Comparison of ENCODE assay signal across 23 cellular contexts in genomic region chr14:51883232-51883631, GRCh38. TPM values are rescaled to one million over a fixed set of nuclear protein-coding genes. Genes with fewer than 3 reads are reported as not detected.
A peak's percentile ranks its signal among the peaks of the same experiment; 100 is the strongest.
DNase-seq lines count a peak whose midpoint lies in the region; ATAC-seq and TF ChIP-seq lines count a peak whose summit lies in the region.
"Had no signal": no experiment of that assay in that cellular context is flagged by ENCODE, and none has a peak within 500 bp of the region (broad histone marks: within the 10 kb centered on the region; RNA-seq: fewer than 3 reads in every experiment).

No MANE protein-coding gene starts in this region.

- peaks cover 89% of the 10 kb centered on the region for H3K79me2 ChIP-seq in Loucy (ENCODE audit: insufficient read depth, low read length)

- H3K9ac ChIP-seq in Loucy (ENCODE audit: low read depth, low read length, poor library complexity, severe bottlenecking) = no peak overlapping the region

- no peak for TF ChIP-seq CTCF in Loucy (conservative IDR thresholded peaks at IDR 0.05; ENCODE audit: low read length)
- no peak for TF ChIP-seq CTCF in neutrophil (IDR thresholded peaks at IDR 0.05)
- TF ChIP-seq CTCF in adrenal gland (IDR thresholded peaks at IDR 0.05) = no peak

- H3K27me3 Mint-ChIP-seq in activated T-cell treated with anti-CD3 and anti-CD28 coated beads, Interleukin-2, amount 50 U/mL, for 72 hours (ENCODE audit: low read depth) = no peaks in the 10 kb centered on the region
- no peaks in the 10 kb centered on the region for H3K27me3 Mint-ChIP-seq in activated naive CD8-positive, alpha-beta T cell
- H3K27me3 Mint-ChIP-seq: stimulated activated naive B cell treated with anti-CD40 and anti-IgM and Interleukin-4, amounts not matched to agents 10 μg/mL and 1 μg/mL and 100 μg/mL, for 72 hours had no signal

- WGBS in adrenal gland, 4 donors = 78 to 83% (median 82%) methylated on average over 2 of the region's 2 CpGs

- H3K4me3 ChIP-seq in Loucy (ENCODE audit: low read length, poor library complexity, severe bottlenecking) (no peak overlapping the region), neutrophil (ENCODE audit: low read depth in 1 of 2, low read length in 1 of 2) (peak overlapping the region in 1 of 2 experiments; percentile 54), adrenal gland (no peak overlapping the region)
- H3K4me3 ChIP-seq: tibial artery had no signal

- TF ChIP-seq POLR2A in adrenal gland (IDR thresholded peaks at IDR 0.05) = no peak

- peaks cover 72% of the 10 kb centered on the region for H4K20me1 ChIP-seq in Loucy (ENCODE audit: insufficient read depth, low read length, poor library complexity, severe bottlenecking)

- no peak overlapping the region for H2AFZ ChIP-seq in Loucy (ENCODE audit: low read length)

- intact Hi-C loops in adrenal gland (cut with DNase I) = no loop called here

- H3K36me3 Mint-ChIP-seq in activated T-cell treated with anti-CD3 and anti-CD28 coated beads, Interleukin-2, amount 50 U/mL, for 72 hours (ENCODE audit: insufficient read depth in 2 of 2) = peaks cover 8 to 32% of the 10 kb centered on the region in 2 donors
- peaks cover 38% of the 10 kb centered on the region for H3K36me3 Mint-ChIP-seq in activated naive CD8-positive, alpha-beta T cell
- H3K36me3 Mint-ChIP-seq: WTC11 had no signal

- no peak for DNase-seq in activated T-cell treated with anti-CD3 and anti-CD28 coated beads, Interleukin-2, amount 50 U/mL, for 72 hours
- no peak for DNase-seq in activated T-cell treated with anti-CD3 and anti-CD28 coated beads, Interleukin-2, amount 50 U/mL, for 1 hour
- no peak for DNase-seq in DMS53 (lab: John Stamatoyannopoulos, UW)
- no peak for DNase-seq in adrenal gland
- DNase-seq in stimulated activated CD4-positive, alpha-beta T cell treated with anti-CD3 and anti-CD28 coated beads, Interleukin-2, amount 100 ng/mL, for 24 hours = no peak
- DNase-seq: activated naive CD4-positive, alpha-beta T cell treated with anti-CD3 and anti-CD28 coated beads, Interleukin-2, amount 50 U/mL, for 16 hours; DMS79 treated with DMSO at 0.1 percent for 48 hours; endodermal cell; H9; NCI-H1048; NCI-H1930; NCI-H226; NCI-H82; nephron progenitor cell; PC-3; SHP77 treated with DMSO at 0.1 percent for 48 hours; stimulated activated naive B cell treated with anti-CD40 and anti-IgM and Interleukin-4, amounts not matched to agents 10 μg/mL and 1 μg/mL and 100 μg/mL, for 72 hours; tibial artery had no signal

- peak overlapping the region; percentile 60 for H3K4me2 ChIP-seq in Loucy (ENCODE audit: low read depth, low read length, poor library complexity, severe bottlenecking)

- H3K9me3 Mint-ChIP-seq in activated T-cell treated with anti-CD3 and anti-CD28 coated beads, Interleukin-2, amount 50 U/mL, for 72 hours = no peaks in the 10 kb centered on the region
- no peaks in the 10 kb centered on the region for H3K9me3 Mint-ChIP-seq in activated naive CD8-positive, alpha-beta T cell (ENCODE audit: low read depth)
- H3K9me3 Mint-ChIP-seq: brain; endodermal cell; H9; nephron progenitor cell; stimulated activated naive B cell treated with anti-CD40 and anti-IgM and Interleukin-4, amounts not matched to agents 10 μg/mL and 1 μg/mL and 100 μg/mL, for 72 hours; WTC11 had no signal

- H3K36me3 ChIP-seq in Loucy (ENCODE audit: insufficient read depth, low read length) (peaks cover 28% of the 10 kb centered on the region), neutrophil (no peaks in the 10 kb centered on the region), adrenal gland (replicated peaks in 1 of 2) (no peaks in the 10 kb centered on the region)
- H3K36me3 ChIP-seq: tibial artery had no signal

- no peak for ATAC-seq in activated T-cell treated with anti-CD3 and anti-CD28 coated beads, Interleukin-2, amount 50 U/mL, for 72 hours (replicated peaks in 1 of 2)
- ATAC-seq: PC-3; stimulated activated naive B cell treated with anti-CD40 and anti-IgM and Interleukin-4, amounts not matched to agents 10 μg/mL and 1 μg/mL and 100 μg/mL, for 72 hours; WTC11 had no signal

- H3K9me3 ChIP-seq in Loucy (ENCODE audit: insufficient read depth, low read depth, low read length) (no peaks in the 10 kb centered on the region), neutrophil (no peaks in the 10 kb centered on the region), adrenal gland (replicated peaks in 1 of 3) (no peaks in the 10 kb centered on the region)
- H3K9me3 ChIP-seq: tibial artery had no signal

- H3K27ac ChIP-seq in neutrophil (peak overlapping the region; percentile 95), adrenal gland (no peak overlapping the region)
- H3K27ac ChIP-seq: tibial artery had no signal

- H3K4me1 ChIP-seq in Loucy (ENCODE audit: insufficient read depth, low read length, poor library complexity, severe bottlenecking) (peaks cover 18% of the 10 kb centered on the region), neutrophil (ENCODE audit: control insufficient read depth in 1 of 2, insufficient read depth in 1 of 2, low read depth in 1 of 2, low read length in 1 of 2) (peaks cover 91 to 99% of the 10 kb centered on the region in 2 experiments), adrenal gland (replicated peaks in 1 of 2) (peaks cover 0 to 33% of the 10 kb centered on the region in 2 donors)
- H3K4me1 ChIP-seq: tibial artery had no signal

- no peaks in the 10 kb centered on the region; the same call in 1 of the 2 replicates for H3F3A ChIP-seq in Loucy (ENCODE audit: low read depth)

- H3K4me1 Mint-ChIP-seq in activated T-cell treated with anti-CD3 and anti-CD28 coated beads, Interleukin-2, amount 50 U/mL, for 72 hours (ENCODE audit: low read depth) = peaks cover 72% of the 10 kb centered on the region
- peaks cover 80% of the 10 kb centered on the region for H3K4me1 Mint-ChIP-seq in activated naive CD8-positive, alpha-beta T cell (ENCODE audit: low read depth)
- H3K4me1 Mint-ChIP-seq: H9 had no signal

- no peaks in the 10 kb centered on the region for H3K27me3 ChIP-seq in Loucy (ENCODE audit: insufficient read depth, low read length, poor library complexity, severe bottlenecking)
- no peaks in the 10 kb centered on the region for H3K27me3 ChIP-seq in neutrophil
- no peaks in the 10 kb centered on the region for H3K27me3 ChIP-seq in adrenal gland
- H3K27me3 ChIP-seq: tibial artery had no signal

- H3K4me3 Mint-ChIP-seq in activated T-cell treated with anti-CD3 and anti-CD28 coated beads, Interleukin-2, amount 50 U/mL, for 72 hours = peak overlapping the region; percentile 50 to 88
- H3K4me3 Mint-ChIP-seq in activated naive CD8-positive, alpha-beta T cell = peak overlapping the region; percentile 55
- H3K4me3 Mint-ChIP-seq: endodermal cell, H9, nephron progenitor cell, WTC11 had no signal

- peak overlapping the region; percentile 72 for H3K27ac Mint-ChIP-seq in activated T-cell treated with anti-CD3 and anti-CD28 coated beads, Interleukin-2, amount 50 U/mL, for 72 hours
- H3K27ac Mint-ChIP-seq in activated naive CD8-positive, alpha-beta T cell = peak overlapping the region; percentile 62
- H3K27ac Mint-ChIP-seq: endodermal cell; H9; nephron progenitor cell; stimulated activated naive B cell treated with anti-CD40 and anti-IgM and Interleukin-4, amounts not matched to agents 10 μg/mL and 1 μg/mL and 100 μg/mL, for 72 hours; WTC11 had no signal

- no peaks in the 10 kb centered on the region for H3K9me2 ChIP-seq in Loucy (replicated peaks; ENCODE audit: low read depth, low read length)

RNA-seq across cellular contexts. Expression of gene GNG2, which starts 22.8 kb away (rescaled TPM):
- total RNA-seq in activated T-cell treated with anti-CD3 and anti-CD28 coated beads, Interleukin-2, amount 50 U/mL, for 72 hours = 100 to 1,000 TPM; 233 to 250 TPM
- 10 to 100 TPM in 7 of 8 donors, 1 to 10 TPM in 1; 9.3 to 61.4 (median 20.7) TPM for total RNA-seq in adrenal gland
- 10 to 100 TPM in 2 of 3 donors, 1 to 10 TPM in 1; 6.7 to 35.4 (median 14.0) TPM for polyA plus RNA-seq in adrenal gland
